In genomic region chr2:3197308-3197707, GRCh38 we compare ENCODE assay signal across 1 cellular context.
TF ChIP-seq lines count a peak whose summit lies in the region.

No MANE protein-coding gene starts in this region.

TF ChIP-seq in SK-N-SH, 30 proteins besides CTCF, POLR2A, EP300 and RAD21 (continued from another document):
- TF ChIP-seq USF2 (IDR thresholded peaks at IDR 0.05; ENCODE audit: borderline replicate concordance, low read depth, low read length) (no peak), ELF1 (IDR thresholded peaks at IDR 0.05) (no peak)
